12 cellular contexts compared by ENCODE assay signal in the genomic region with DNA sequence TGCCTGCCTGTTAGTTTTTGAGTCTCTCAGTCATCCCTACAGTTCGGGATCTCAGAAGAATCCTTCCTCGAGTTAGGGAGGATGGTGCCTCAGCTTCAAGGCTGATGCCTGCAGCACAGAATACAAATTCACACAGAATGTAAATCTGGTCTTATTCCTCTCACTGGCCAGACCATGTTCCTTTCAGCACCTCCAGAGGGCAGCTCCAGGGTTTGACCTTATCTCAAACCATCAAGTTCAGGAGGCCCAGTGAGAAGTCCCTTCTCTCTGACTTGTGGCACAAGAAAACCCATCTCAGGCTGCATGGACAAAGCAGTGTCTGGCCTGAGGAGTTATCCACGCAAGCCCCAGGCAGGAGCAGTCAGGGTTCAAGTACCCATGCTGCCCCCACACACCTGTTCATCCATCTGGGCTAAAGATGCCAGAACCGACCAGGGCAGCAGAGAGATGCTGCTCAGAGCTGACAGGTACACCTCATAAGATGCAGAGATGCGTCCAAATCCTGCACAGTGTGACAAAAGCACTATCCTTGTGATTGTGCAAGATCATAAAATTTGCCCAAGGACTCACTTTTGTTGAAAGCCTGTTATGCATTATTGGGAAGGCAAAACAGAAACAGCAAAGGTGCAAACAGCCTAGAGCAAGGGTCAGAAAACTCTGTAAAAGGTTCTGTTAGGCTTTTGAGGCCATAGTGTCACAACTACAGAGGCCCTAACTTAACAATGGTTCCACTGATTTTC. TPM values are rescaled to one million over a fixed set of nuclear protein-coding genes. Genes with fewer than 3 reads are reported as not detected.
DNase-seq lines count a peak whose midpoint lies in the region; ATAC-seq, FAIRE-seq and TF ChIP-seq lines count a peak whose summit lies in the region.
"Had no signal": no experiment of that assay in that cellular context is flagged by ENCODE, and none has a peak within 500 bp of the region (broad histone marks: within the 10 kb centered on the region; RNA-seq: fewer than 3 reads in every experiment).

No MANE protein-coding gene starts in this region.

- TF ChIP-seq EP300 in suprapubic skin (IDR thresholded peaks at IDR 0.05), result no peak

- in situ Hi-C loops in Panc1 (cut with HindIII; ENCODE audit: low pct_unique_long_range_greater_than_20kb, low sequenced_read_pairs), result no loop called here

- peak; percentile 48 for TF ChIP-seq CTCF in AG10803 (conservative IDR thresholded peaks at IDR 0.05; ENCODE audit: low read length)
- peak; percentile 48 for TF ChIP-seq CTCF in Panc1 (IDR thresholded peaks at IDR 0.05)
- TF ChIP-seq CTCF in foreskin keratinocyte (conservative IDR thresholded peaks at IDR 0.05), result peak; percentile 6
- TF ChIP-seq CTCF in A673 (conservative IDR thresholded peaks at IDR 0.05; ENCODE audit: low read depth, low read length), result no peak
- no peak for TF ChIP-seq CTCF in suprapubic skin (IDR thresholded peaks at IDR 0.05)

- H3K27ac ChIP-seq in Panc1 (ENCODE audit: low read length), result peak overlapping the region; percentile 57
- H3K27ac ChIP-seq in foreskin keratinocyte, result no peak overlapping the region
- no peak overlapping the region for H3K27ac ChIP-seq in A673 (ENCODE audit: low read depth, low read length, poor library complexity, severe bottlenecking)
- no peak overlapping the region for H3K27ac ChIP-seq in suprapubic skin
- H3K27ac ChIP-seq: left lung had no signal

- CTCF ChIA-PET in Panc1 (lab: Charles Lee), result interaction anchor here (0.6 to 3.5 kb wide), 2 partner anchors 182 to 208 kb away, joined by 3 to 38 read pairs; no protein-coding TSS in a partner anchor
- CTCF ChIA-PET in A673 (lab: Charles Lee), result interaction anchor here (1.5 kb wide), 1 partner anchor 182 kb away, joined by 6 read pairs; no protein-coding TSS in a partner anchor

- DNase-seq in AG10803 (ENCODE audit: low read depth), result no peak
- DNase-seq in GM12892 (ENCODE audit: insufficient read length), result no peak
- no peak for DNase-seq in Panc1 (ENCODE audit: low read depth, low spot score)
- DNase-seq in foreskin keratinocyte, result no peak
- DNase-seq in A673 (ENCODE audit: low spot score), result no peak
- DNase-seq in suprapubic skin (ENCODE audit: low spot score in 2 of 2), result no peak
- DNase-seq: activated CD8-positive, alpha-beta T cell treated with anti-CD3 and anti-CD28 coated beads, Interleukin-2, amount 10 ng/mL, durations not matched to agents 7 days and 5 days; left lung; NCI-H226 had no signal

- H3K27me3 ChIP-seq in Panc1 (ENCODE audit: control insufficient read depth, insufficient read depth, low read length) (no peaks in the 10 kb centered on the region), foreskin keratinocyte (no peaks in the 10 kb centered on the region), A673 (replicated peaks; ENCODE audit: insufficient read depth, low read depth, low read length, poor library complexity) (no peaks in the 10 kb centered on the region), suprapubic skin (no peaks in the 10 kb centered on the region)
- H3K27me3 ChIP-seq: left lung had no signal

- intact Hi-C loops in Panc1 (cut with micrococcal nuclease; ENCODE audit: unreplicated experiment) (loop anchor here (10.0 kb wide), 1 partner anchor 213 kb away; no protein-coding TSS in a partner anchor), A673 (cut with micrococcal nuclease; ENCODE audit: unreplicated experiment) (loop anchor here (10.0 kb wide), 1 partner anchor 703 kb away; no protein-coding TSS in a partner anchor)

- WGBS in suprapubic skin, result 88% methylated on average over 5 of the region's 5 CpGs

- no peak overlapping the region for H3K4me3 ChIP-seq in AG10803 (ENCODE audit: low read length)
- no peak overlapping the region for H3K4me3 ChIP-seq in Panc1 (ENCODE audit: low read depth in 2 of 2, low read length in 2 of 2)
- H3K4me3 ChIP-seq in A673 (ENCODE audit: low read depth, low read length, poor library complexity, severe bottlenecking), result no peak overlapping the region
- no peak overlapping the region for H3K4me3 ChIP-seq in suprapubic skin
- H3K4me3 ChIP-seq: left lung had no signal

- peak; percentile 74 for FAIRE-seq in GM12892 (lab: Jason Lieb, UNC)
- FAIRE-seq: colon had no signal

- no TSS peak for BruUV-seq in Panc1 (replicated peaks; lab: Mats Ljungman, UMichigan)
- BruUV-seq in A673 (replicated peaks; lab: Mats Ljungman, UMichigan), result no TSS peak

- ATAC-seq in Panc1 (peak; percentile 46; the same call in 1 of the 2 replicates), foreskin keratinocyte (no peak), GM21367 (IDR thresholded peaks at IDR 0.05; ENCODE audit: unreplicated experiment) (no peak), GM19324 (IDR thresholded peaks at IDR 0.05; ENCODE audit: low FRiP score, unreplicated experiment) (no peak)
- ATAC-seq: activated CD8-positive, alpha-beta T cell treated with anti-CD3 and anti-CD28 coated beads, Interleukin-2, amount 10 ng/mL, durations not matched to agents 7 days and 5 days; left lung had no signal

- no peaks in the 10 kb centered on the region for H3K9me3 ChIP-seq in Panc1 (ENCODE audit: control insufficient read depth, insufficient read depth, low read depth, low read length)
- no peaks in the 10 kb centered on the region for H3K9me3 ChIP-seq in A673 (ENCODE audit: low read depth, low read length, poor library complexity, severe bottlenecking)
- no peaks in the 10 kb centered on the region for H3K9me3 ChIP-seq in suprapubic skin
- H3K9me3 ChIP-seq: left lung had no signal

- peaks cover 22% of the 10 kb centered on the region for H3K4me1 ChIP-seq in Panc1 (ENCODE audit: control insufficient read depth, insufficient read depth, low read length)
- H3K4me1 ChIP-seq in foreskin keratinocyte, result peaks cover 29% of the 10 kb centered on the region
- no peaks in the 10 kb centered on the region for H3K4me1 ChIP-seq in A673 (ENCODE audit: insufficient read depth, low read length, poor library complexity, severe bottlenecking)
- H3K4me1 ChIP-seq in suprapubic skin, result peaks cover 18% of the 10 kb centered on the region

- POLR2A ChIA-PET in Panc1 (lab: Charles Lee) (interaction anchor here (0.5 kb wide), 1 partner anchor 12 kb away, joined by 4 read pairs; no protein-coding TSS in a partner anchor), A673 (lab: Charles Lee; ENCODE audit: low non-redundant PET) (no interaction called here)

- no peak for TF ChIP-seq POLR2A in GM12892 (IDR thresholded peaks at IDR 0.05; ENCODE audit: low read depth, low read length)
- no peak for TF ChIP-seq POLR2A in suprapubic skin (IDR thresholded peaks at IDR 0.05)

- no peaks in the 10 kb centered on the region; the same call in 1 of the 2 replicates for H3K36me3 ChIP-seq in Panc1 (ENCODE audit: control insufficient read depth, insufficient read depth, low read length)
- no peaks in the 10 kb centered on the region for H3K36me3 ChIP-seq in A673 (ENCODE audit: insufficient read depth, low read length, poor library complexity, severe bottlenecking)
- H3K36me3 ChIP-seq in suprapubic skin, result peaks cover 7% of the 10 kb centered on the region
- H3K36me3 ChIP-seq: left lung had no signal

RNA-seq across cellular contexts. Expression of gene BCAR3, which starts 49.8 kb away (rescaled TPM):
- polyA plus RNA-seq in GM12892 (2012; ENCODE audit: missing spikeins), result 3.5 TPM
- total RNA-seq in Panc1 (2021; ENCODE audit: unreplicated experiment), result 33.9 TPM
- 22.4 TPM for polyA plus RNA-seq in Panc1 (2012; ENCODE audit: insufficient read length)
- total RNA-seq in foreskin keratinocyte, result 138 and 139 TPM in 2 replicates
- polyA plus RNA-seq in foreskin keratinocyte, result 71.2 and 80.6 TPM in 2 replicates
- total RNA-seq in A673 (2021), result 0.90 and 2.4 TPM in 2 replicates
- total RNA-seq in suprapubic skin, result 10 to 100 TPM; 15.9 to 49.6 (median 30.8) TPM

Comparison
In these comparisons a context has a peak if more than half of its experiments do, and no peak if none do; other contexts are left out.
1. CTCF ChIP-seq: peak in AG10803 (single experiment), Panc1 (single experiment) and foreskin keratinocyte (single experiment); none in A673 (single experiment) and suprapubic skin (0 of 2).